1 cellular context compared by ENCODE assay signal in the genomic region with DNA sequence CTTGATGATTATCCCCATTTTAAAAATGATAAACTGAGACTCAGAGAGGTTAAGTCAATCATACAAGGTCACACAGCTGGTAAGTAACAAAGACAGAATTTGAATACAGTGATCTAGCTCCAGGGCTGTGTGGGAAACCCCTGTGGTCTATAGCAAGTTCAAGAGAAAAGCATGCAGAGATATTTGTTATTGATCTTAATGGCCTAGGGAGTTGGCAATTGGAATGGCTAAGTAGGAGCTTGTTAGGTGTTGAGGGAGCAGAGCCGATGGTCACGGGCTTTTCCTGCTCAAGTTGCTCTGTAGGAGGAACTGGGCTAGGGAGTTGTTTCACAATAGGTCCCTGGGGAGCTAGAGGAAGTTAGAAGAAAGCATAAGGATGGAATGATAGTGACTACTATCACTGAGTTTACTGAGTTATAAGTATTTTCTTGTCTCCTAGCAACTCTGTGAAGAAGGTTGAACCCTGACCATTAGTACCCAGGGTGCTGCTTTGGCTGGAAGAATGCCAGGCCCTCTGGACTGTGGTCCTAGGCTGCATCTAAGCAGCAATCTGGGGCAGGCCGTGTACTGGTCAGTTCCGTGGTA.
TF ChIP-seq lines count a peak whose summit lies in the region.

No MANE protein-coding gene starts in this region.

TF ChIP-seq in HEK293, 187 proteins besides CTCF, POLR2A, EP300 and RAD21 (continued from another document):
- no peak for TF ChIP-seq ZNF280C (tag by site-specific recombination; IDR thresholded peaks at IDR 0.05)
- TF ChIP-seq ZNF664 (tag by site-specific recombination; IDR thresholded peaks at IDR 0.05) = no peak
- no peak for TF ChIP-seq MEIS1 (CRISPR knock-in tag; IDR thresholded peaks at IDR 0.05; ENCODE audit: borderline replicate concordance)
- no peak for TF ChIP-seq ZBTB10 (tag by site-specific recombination; IDR thresholded peaks at IDR 0.05)
